ENCODE assay signal across 11 cellular contexts in genomic region chr18:76977108-76977621, GRCh38.
A peak's percentile ranks its signal among the peaks of the same experiment; 100 is the strongest.
DNase-seq lines count a peak whose midpoint lies in the region; ATAC-seq and TF ChIP-seq lines count a peak whose summit lies in the region.
"Had no signal": no experiment of that assay in that cellular context is flagged by ENCODE, and none has a peak within 500 bp of the region (broad histone marks: within the 10 kb centered on the region; RNA-seq: fewer than 3 reads in every experiment).

No MANE protein-coding gene starts in this region.

- peak; percentile 29 for ATAC-seq in Right ventricle myocardium inferior
- peak; percentile 62 to 80 for ATAC-seq in lower lobe of right lung
- no peak for ATAC-seq in HG02938 (IDR thresholded peaks at IDR 0.05; ENCODE audit: unreplicated experiment)
- no peak for ATAC-seq in GM18868 (IDR thresholded peaks at IDR 0.05; ENCODE audit: unreplicated experiment)
- ATAC-seq: A549, K562 had no signal

- H3K4me3 ChIP-seq in lower lobe of right lung = peak overlapping the region; percentile 19
- H3K4me3 ChIP-seq in vagina = no peak overlapping the region
- H3K4me3 ChIP-seq: A549, K562 had no signal

- H3K36me3 ChIP-seq in lower lobe of right lung (no peaks in the 10 kb centered on the region), vagina (no peaks in the 10 kb centered on the region)

- H3K4me1 ChIP-seq in lower lobe of right lung = no peaks in the 10 kb centered on the region
- no peaks in the 10 kb centered on the region for H3K4me1 ChIP-seq in vagina
- H3K4me1 ChIP-seq: A549 had no signal

- TF ChIP-seq CTCF in lower lobe of right lung (IDR thresholded peaks at IDR 0.05) (no peak), vagina (IDR thresholded peaks at IDR 0.05) (no peak)

- H3K27me3 ChIP-seq in lower lobe of right lung (ENCODE audit: low read depth) (no peaks in the 10 kb centered on the region), vagina (no peaks in the 10 kb centered on the region)

- intact Hi-C loops in Right ventricle myocardium inferior (cut with DNase I) = no loop called here
- intact Hi-C loops in cardiac septum (cut with DNase I) = no loop called here
- intact Hi-C loops in lower lobe of right lung (cut with DNase I) = no loop called here
- intact Hi-C loops in vagina (cut with DNase I) = no loop called here

- DNase-seq in Right ventricle myocardium inferior (ENCODE audit: missing footprints) (no peak), cardiac septum (ENCODE audit: low spot score) (no peak), lower lobe of right lung (no peak), vagina (ENCODE audit: extremely low spot score in 2 of 2) (peak; percentile 40 to 54), glomerular visceral epithelial cell (ENCODE audit: extremely low spot score) (no peak)
- DNase-seq: activated T-cell treated with anti-CD3 and anti-CD28 coated beads, Interleukin-2, amount 50 U/mL, for 24 hours had no signal

- H3K27ac ChIP-seq in angular gyrus (ENCODE audit: low read depth, low read length) (peak overlapping the region; percentile 37), lower lobe of right lung (no peak overlapping the region), vagina (no peak overlapping the region)
- H3K27ac ChIP-seq: A549 had no signal

- no peak for TF ChIP-seq POLR2A in vagina (IDR thresholded peaks at IDR 0.05)

- no peaks in the 10 kb centered on the region for H3K9me3 ChIP-seq in lower lobe of right lung
- H3K9me3 ChIP-seq in vagina = no peaks in the 10 kb centered on the region
- H3K9me3 ChIP-seq: A549 had no signal

Comparison
In these comparisons a context has a peak if more than half of its experiments do, and no peak if none do; other contexts are left out.
1. ATAC-seq: peak in Right ventricle myocardium inferior (single experiment) and lower lobe of right lung (2 of 2); none in HG02938 (single experiment) and GM18868 (single experiment).
2. DNase-seq: peak in vagina (2 of 2); none in Right ventricle myocardium inferior (single experiment), cardiac septum (single experiment), lower lobe of right lung (single experiment) and glomerular visceral epithelial cell (single experiment).